27 cellular contexts compared by ENCODE assay signal in the genomic region with DNA sequence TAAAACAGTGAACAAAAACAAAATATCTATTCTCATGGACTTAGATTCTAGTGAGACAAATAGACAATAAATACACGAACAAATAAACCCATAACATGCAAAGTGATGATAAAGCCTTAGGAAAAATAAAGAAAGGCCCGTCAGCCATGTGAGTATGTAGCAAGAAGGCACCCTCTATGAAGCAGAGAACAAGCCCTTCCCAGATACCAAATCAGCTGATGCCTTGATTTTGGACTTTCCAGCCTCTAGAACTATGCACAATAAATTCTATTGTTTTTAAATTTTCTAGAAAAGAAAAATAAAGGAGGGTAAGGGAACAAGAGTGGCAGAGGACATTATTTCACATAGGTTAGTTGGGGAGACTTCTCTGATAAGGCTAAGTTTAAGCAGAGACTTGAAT.
"Had no signal": no experiment of that assay in that cellular context is flagged by ENCODE, and none has a peak within 500 bp of the region (broad histone marks: within the 10 kb centered on the region; RNA-seq: fewer than 3 reads in every experiment).

No MANE protein-coding gene starts in this region.

- H3K36me3 Mint-ChIP-seq: activated naive CD8-positive, alpha-beta T cell had no signal

- H3K27me3 ChIP-seq: brain microvascular endothelial cell, dorsolateral prefrontal cortex, gastrocnemius medialis, heart right ventricle had no signal

- DNase-seq: activated CD4-positive, alpha-beta memory T cell treated with anti-CD3 and anti-CD28 coated beads, Interleukin-2, amount 10 ng/mL, durations not matched to agents 7 days and 5 days; activated CD4-positive, alpha-beta T cell treated with anti-CD3 and anti-CD28 coated beads for 36 hours; activated CD4-positive, alpha-beta T cell treated with anti-CD3 and anti-CD28 coated beads, Interleukin-2, amount 10 ng/mL, durations not matched to agents 7 days and 5 days; activated CD4-positive, alpha-beta T cell treated with anti-CD3 and anti-CD28 coated beads, Interleukin-2, amount 50 U/mL, for 4 hours; activated CD4-positive, CD25-positive, alpha-beta regulatory T cell; activated CD4-positive, CD25-positive, alpha-beta regulatory T cell treated with anti-CD3 and anti-CD28 coated beads, Interleukin-2, amount 50 U/mL, for 72 hours; activated effector memory CD4-positive, alpha-beta T cell treated with Interleukin-2 at 50 U/mL for 16 hours; activated gamma-delta T cell treated with Interleukin-2 at 50 U/mL for 16 hours; activated naive CD4-positive, alpha-beta T cell treated with anti-CD3 and anti-CD28 coated beads, Interleukin-2, amount 50 U/mL, for 16 hours; activated naive CD4-positive, alpha-beta T cell treated with Interleukin-2 at 50 U/mL for 16 hours; activated T-cell treated with anti-CD3 and anti-CD28 coated beads, Interleukin-2, amount 50 U/mL, for 4 hours; amniotic stem cell; anterior cingulate cortex; brain microvascular endothelial cell; dorsolateral prefrontal cortex; effector memory CD4-positive, alpha-beta T cell; endodermal cell; gastrocnemius medialis; heart right ventricle; T-helper 1 cell; T-helper 2 cell had no signal

- H3K4me3 Mint-ChIP-seq: activated CD4-positive, alpha-beta memory T cell treated with anti-CD3 and anti-CD28 coated beads, Interleukin-2, amount 10 ng/mL, durations not matched to agents 7 days and 5 days; activated CD4-positive, alpha-beta T cell treated with anti-CD3 and anti-CD28 coated beads for 36 hours; activated CD4-positive, alpha-beta T cell treated with anti-CD3 and anti-CD28 coated beads, Interleukin-2, amount 10 ng/mL, durations not matched to agents 7 days and 5 days; activated naive CD8-positive, alpha-beta T cell; activated T-cell treated with anti-CD3 and anti-CD28 coated beads, Interleukin-2, amount 50 U/mL, for 4 hours; activated T-helper 17 cell treated with anti-CD3 and anti-CD28 coated beads, Interleukin-2, amount 50 U/mL, for 72 hours; central memory CD8-positive, alpha-beta T cell; dendritic cell treated with granulocyte-macrophage colony-stimulating factor and Interleukin-4, amounts not matched to agents 40 ng/mL and 50 ng/mL, for 4 days; endodermal cell had no signal

- H3K36me3 ChIP-seq: brain microvascular endothelial cell, gastrocnemius medialis, heart right ventricle had no signal

- H3K9me3 Mint-ChIP-seq: activated CD4-positive, alpha-beta memory T cell treated with anti-CD3 and anti-CD28 coated beads, Interleukin-2, amount 10 ng/mL, durations not matched to agents 7 days and 5 days; activated CD4-positive, alpha-beta T cell treated with anti-CD3 and anti-CD28 coated beads, Interleukin-2, amount 10 ng/mL, durations not matched to agents 7 days and 5 days; activated T-cell treated with anti-CD3 and anti-CD28 coated beads, Interleukin-2, amount 50 U/mL, for 4 hours; activated T-helper 17 cell treated with anti-CD3 and anti-CD28 coated beads, Interleukin-2, amount 50 U/mL, for 72 hours; central memory CD8-positive, alpha-beta T cell; dendritic cell treated with granulocyte-macrophage colony-stimulating factor and Interleukin-4, amounts not matched to agents 40 ng/mL and 50 ng/mL, for 4 days; endodermal cell had no signal

- H3K4me3 ChIP-seq: coronary artery, dorsolateral prefrontal cortex, gastrocnemius medialis, heart right ventricle had no signal

- H3K27me3 Mint-ChIP-seq: activated CD4-positive, alpha-beta T cell treated with anti-CD3 and anti-CD28 coated beads for 36 hours; activated naive CD8-positive, alpha-beta T cell; activated T-helper 17 cell treated with anti-CD3 and anti-CD28 coated beads, Interleukin-2, amount 50 U/mL, for 72 hours; central memory CD8-positive, alpha-beta T cell; dendritic cell treated with granulocyte-macrophage colony-stimulating factor and Interleukin-4, amounts not matched to agents 40 ng/mL and 50 ng/mL, for 4 days had no signal

- H3K27ac Mint-ChIP-seq: activated CD4-positive, alpha-beta memory T cell treated with anti-CD3 and anti-CD28 coated beads, Interleukin-2, amount 10 ng/mL, durations not matched to agents 7 days and 5 days; activated CD4-positive, alpha-beta T cell treated with anti-CD3 and anti-CD28 coated beads for 36 hours; activated CD4-positive, alpha-beta T cell treated with anti-CD3 and anti-CD28 coated beads, Interleukin-2, amount 10 ng/mL, durations not matched to agents 7 days and 5 days; activated naive CD8-positive, alpha-beta T cell; activated T-helper 17 cell treated with anti-CD3 and anti-CD28 coated beads, Interleukin-2, amount 50 U/mL, for 72 hours; dendritic cell treated with granulocyte-macrophage colony-stimulating factor and Interleukin-4, amounts not matched to agents 40 ng/mL and 50 ng/mL, for 4 days; endodermal cell had no signal

- ATAC-seq: activated CD4-positive, alpha-beta T cell treated with anti-CD3 and anti-CD28 coated beads for 36 hours; activated T-cell treated with anti-CD3 and anti-CD28 coated beads, Interleukin-2, amount 50 U/mL, for 4 hours; activated T-helper 17 cell treated with anti-CD3 and anti-CD28 coated beads, Interleukin-2, amount 50 U/mL, for 72 hours; esophagus mucosa; gastrocnemius medialis; heart right ventricle had no signal

- H3K27ac ChIP-seq: brain microvascular endothelial cell, coronary artery, dorsolateral prefrontal cortex, gastrocnemius medialis, heart right ventricle had no signal

- H3K4me1 Mint-ChIP-seq: activated T-helper 17 cell treated with anti-CD3 and anti-CD28 coated beads, Interleukin-2, amount 50 U/mL, for 72 hours had no signal

- H3K9me3 ChIP-seq: gastrocnemius medialis, heart right ventricle had no signal
